Comparison of ENCODE assay signal across 7 cellular contexts in genomic region chr4:67524140-67524539, GRCh38. TPM values are rescaled to one million over a fixed set of nuclear protein-coding genes. Genes with fewer than 3 reads are reported as not detected.
DNase-seq lines count a peak whose midpoint lies in the region; ATAC-seq and TF ChIP-seq lines count a peak whose summit lies in the region.
"Not testable (repeated sequence)": the region's sequence is repeated elsewhere in the genome, so short reads cannot be mapped to it uniquely, and the experiment has no call there.

No MANE protein-coding gene starts in this region.

- not testable (repeated sequence) for H3K9me3 ChIP-seq in CD4-positive, CD25-positive, alpha-beta regulatory T cell (ENCODE audit: control insufficient read depth in 2 of 2, low read length in 2 of 2)

- peak overlapping the region; percentile 43 to 83 (median 80) for H3K27ac Mint-ChIP-seq in CD4-positive, CD25-positive, alpha-beta regulatory T cell
- peak overlapping the region; percentile 81 for H3K27ac Mint-ChIP-seq in T-helper 1 cell treated with Interleukin-12 subunit alpha and Interleukin-12 subunit beta and Interleukin-4 antibody, amounts not matched to agents 30 μg/mL and 1 μg/mL, for 36 hours
- H3K27ac Mint-ChIP-seq in activated CD4-positive, alpha-beta memory T cell treated with anti-CD3 and anti-CD28 coated beads, Interleukin-2, amount 10 ng/mL, durations not matched to agents 7 days and 5 days: peak overlapping the region; percentile 97
- peak overlapping the region; percentile 86 for H3K27ac Mint-ChIP-seq in activated T-helper 17 cell treated with anti-CD3 and anti-CD28 coated beads, Interleukin-2, amount 50 U/mL, for 72 hours
- H3K27ac Mint-ChIP-seq in activated naive CD8-positive, alpha-beta T cell treated with anti-CD3 and anti-CD28 coated beads for 36 hours: peak overlapping the region; percentile 46
- peak overlapping the region; percentile 76 to 77 for H3K27ac Mint-ChIP-seq in effector memory CD8-positive, alpha-beta T cell
- H3K27ac Mint-ChIP-seq in natural killer cell: peak overlapping the region; percentile 70 to 87

- intact Hi-C loops in natural killer cell (cut with micrococcal nuclease): not testable (repeated sequence)

- CTCF ChIA-PET in activated CD4-positive, alpha-beta memory T cell treated with anti-CD3 and anti-CD28 coated beads, Interleukin-2, amount 10 ng/mL, durations not matched to agents 7 days and 5 days (lab: Charles Lee): interaction anchor here (1.3 kb wide), 1 partner anchor 19 kb away, joined by 4 read pairs; no protein-coding TSS in a partner anchor

- TF ChIP-seq CTCF in natural killer cell (IDR thresholded peaks at IDR 0.05): not testable (repeated sequence)

- H3K36me3 ChIP-seq in CD4-positive, CD25-positive, alpha-beta regulatory T cell (ENCODE audit: control insufficient read depth, insufficient read depth, low read length): peaks cover 26% of the 10 kb centered on the region

- H3K9me3 Mint-ChIP-seq in CD4-positive, CD25-positive, alpha-beta regulatory T cell; T-helper 1 cell treated with Interleukin-12 subunit alpha and Interleukin-12 subunit beta and Interleukin-4 antibody, amounts not matched to agents 30 μg/mL and 1 μg/mL, for 36 hours; activated CD4-positive, alpha-beta memory T cell treated with anti-CD3 and anti-CD28 coated beads, Interleukin-2, amount 10 ng/mL, durations not matched to agents 7 days and 5 days; activated T-helper 17 cell treated with anti-CD3 and anti-CD28 coated beads, Interleukin-2, amount 50 U/mL, for 72 hours; effector memory CD8-positive, alpha-beta T cell; natural killer cell: not testable (repeated sequence)
- peaks cover 12% of the 10 kb centered on the region for H3K9me3 Mint-ChIP-seq in activated naive CD8-positive, alpha-beta T cell treated with anti-CD3 and anti-CD28 coated beads for 36 hours

- not testable (repeated sequence) for H3K27me3 ChIP-seq in CD4-positive, CD25-positive, alpha-beta regulatory T cell (ENCODE audit: control insufficient read depth, insufficient read depth, low read length)

- POLR2A ChIA-PET in activated CD4-positive, alpha-beta memory T cell treated with anti-CD3 and anti-CD28 coated beads, Interleukin-2, amount 10 ng/mL, durations not matched to agents 7 days and 5 days (lab: Charles Lee): interaction anchor here (1.0 to 3.1 kb wide), 3 partner anchors 21 to 177 kb away, joined by 3 to 12 read pairs (median 5); partner anchors contain the start of genes CENPC and UBA6

- peaks cover 48% of the 10 kb centered on the region for H3K36me3 Mint-ChIP-seq in CD4-positive, CD25-positive, alpha-beta regulatory T cell
- H3K36me3 Mint-ChIP-seq in T-helper 1 cell treated with Interleukin-12 subunit alpha and Interleukin-12 subunit beta and Interleukin-4 antibody, amounts not matched to agents 30 μg/mL and 1 μg/mL, for 36 hours (ENCODE audit: low read depth): peaks cover 50% of the 10 kb centered on the region
- H3K36me3 Mint-ChIP-seq in activated CD4-positive, alpha-beta memory T cell treated with anti-CD3 and anti-CD28 coated beads, Interleukin-2, amount 10 ng/mL, durations not matched to agents 7 days and 5 days (ENCODE audit: low read depth): peaks cover 81% of the 10 kb centered on the region
- H3K36me3 Mint-ChIP-seq in activated T-helper 17 cell treated with anti-CD3 and anti-CD28 coated beads, Interleukin-2, amount 50 U/mL, for 72 hours (ENCODE audit: low read depth): peaks cover 91% of the 10 kb centered on the region
- peaks cover 62% of the 10 kb centered on the region for H3K36me3 Mint-ChIP-seq in activated naive CD8-positive, alpha-beta T cell treated with anti-CD3 and anti-CD28 coated beads for 36 hours
- peaks cover 63% of the 10 kb centered on the region for H3K36me3 Mint-ChIP-seq in effector memory CD8-positive, alpha-beta T cell (ENCODE audit: insufficient read depth)
- peaks cover 14% of the 10 kb centered on the region for H3K36me3 Mint-ChIP-seq in natural killer cell

- peak in 1 of 3 donors; percentile 24 for DNase-seq in CD4-positive, CD25-positive, alpha-beta regulatory T cell
- DNase-seq in activated CD4-positive, alpha-beta memory T cell treated with anti-CD3 and anti-CD28 coated beads, Interleukin-2, amount 10 ng/mL, durations not matched to agents 7 days and 5 days; activated naive CD8-positive, alpha-beta T cell treated with anti-CD3 and anti-CD28 coated beads for 36 hours; effector memory CD8-positive, alpha-beta T cell; natural killer cell: not testable (repeated sequence)

- H3K4me1 ChIP-seq in CD4-positive, CD25-positive, alpha-beta regulatory T cell (ENCODE audit: control insufficient read depth, insufficient read depth, low read length, poor library complexity, severe bottlenecking): peaks cover 20% of the 10 kb centered on the region

- not testable (repeated sequence) for H3K27me3 Mint-ChIP-seq in CD4-positive, CD25-positive, alpha-beta regulatory T cell; T-helper 1 cell treated with Interleukin-12 subunit alpha and Interleukin-12 subunit beta and Interleukin-4 antibody, amounts not matched to agents 30 μg/mL and 1 μg/mL, for 36 hours (ENCODE audit: low read depth); activated CD4-positive, alpha-beta memory T cell treated with anti-CD3 and anti-CD28 coated beads, Interleukin-2, amount 10 ng/mL, durations not matched to agents 7 days and 5 days; activated T-helper 17 cell treated with anti-CD3 and anti-CD28 coated beads, Interleukin-2, amount 50 U/mL, for 72 hours; activated naive CD8-positive, alpha-beta T cell treated with anti-CD3 and anti-CD28 coated beads for 36 hours; effector memory CD8-positive, alpha-beta T cell; natural killer cell (ENCODE audit: low read depth in 2 of 2)

- H3K4me3 ChIP-seq in CD4-positive, CD25-positive, alpha-beta regulatory T cell (ENCODE audit: low read depth, low read length): not testable (repeated sequence)

- H3K4me1 Mint-ChIP-seq in CD4-positive, CD25-positive, alpha-beta regulatory T cell: peaks cover 70 to 83% (median 71%) of the 10 kb centered on the region in 4 donors
- H3K4me1 Mint-ChIP-seq in T-helper 1 cell treated with Interleukin-12 subunit alpha and Interleukin-12 subunit beta and Interleukin-4 antibody, amounts not matched to agents 30 μg/mL and 1 μg/mL, for 36 hours (ENCODE audit: low read depth): peaks cover 51% of the 10 kb centered on the region
- H3K4me1 Mint-ChIP-seq in activated CD4-positive, alpha-beta memory T cell treated with anti-CD3 and anti-CD28 coated beads, Interleukin-2, amount 10 ng/mL, durations not matched to agents 7 days and 5 days: peaks cover 57% of the 10 kb centered on the region
- peaks cover 57% of the 10 kb centered on the region for H3K4me1 Mint-ChIP-seq in activated T-helper 17 cell treated with anti-CD3 and anti-CD28 coated beads, Interleukin-2, amount 50 U/mL, for 72 hours
- H3K4me1 Mint-ChIP-seq in activated naive CD8-positive, alpha-beta T cell treated with anti-CD3 and anti-CD28 coated beads for 36 hours: peaks cover 66% of the 10 kb centered on the region
- H3K4me1 Mint-ChIP-seq in effector memory CD8-positive, alpha-beta T cell (ENCODE audit: low read depth in 2 of 2): peaks cover 56 to 71% of the 10 kb centered on the region in 2 donors
- peaks cover 69 to 77% of the 10 kb centered on the region in 2 donors for H3K4me1 Mint-ChIP-seq in natural killer cell

- H3K27ac ChIP-seq in CD4-positive, CD25-positive, alpha-beta regulatory T cell (ENCODE audit: insufficient read depth, low read length, poor library complexity, severe bottlenecking): peak overlapping the region; percentile 42

- not testable (repeated sequence) for ATAC-seq in CD4-positive, CD25-positive, alpha-beta regulatory T cell (ENCODE audit: low read depth in 2 of 2); activated T-helper 17 cell treated with anti-CD3 and anti-CD28 coated beads, Interleukin-2, amount 50 U/mL, for 72 hours (replicated peaks); effector memory CD8-positive, alpha-beta T cell (replicated peaks); natural killer cell

- peak overlapping the region; percentile 9 to 78 (median 24) for H3K4me3 Mint-ChIP-seq in CD4-positive, CD25-positive, alpha-beta regulatory T cell
- peak overlapping the region; percentile 11 for H3K4me3 Mint-ChIP-seq in T-helper 1 cell treated with Interleukin-12 subunit alpha and Interleukin-12 subunit beta and Interleukin-4 antibody, amounts not matched to agents 30 μg/mL and 1 μg/mL, for 36 hours
- H3K4me3 Mint-ChIP-seq in activated CD4-positive, alpha-beta memory T cell treated with anti-CD3 and anti-CD28 coated beads, Interleukin-2, amount 10 ng/mL, durations not matched to agents 7 days and 5 days: peak overlapping the region; percentile 34
- peak overlapping the region; percentile 63 for H3K4me3 Mint-ChIP-seq in activated T-helper 17 cell treated with anti-CD3 and anti-CD28 coated beads, Interleukin-2, amount 50 U/mL, for 72 hours
- H3K4me3 Mint-ChIP-seq in activated naive CD8-positive, alpha-beta T cell treated with anti-CD3 and anti-CD28 coated beads for 36 hours; natural killer cell: not testable (repeated sequence)
- H3K4me3 Mint-ChIP-seq in effector memory CD8-positive, alpha-beta T cell: peak overlapping the region; percentile 34 to 47

RNA-seq across cellular contexts. Expression of gene CENPC, which starts 21.2 kb away (rescaled TPM):
- total RNA-seq in CD4-positive, CD25-positive, alpha-beta regulatory T cell: 90.8 TPM
- 10 to 100 TPM; 17.0 to 19.0 (median 18.4) TPM for polyA plus RNA-seq in CD4-positive, CD25-positive, alpha-beta regulatory T cell
- total RNA-seq in activated CD4-positive, alpha-beta memory T cell treated with anti-CD3 and anti-CD28 coated beads, Interleukin-2, amount 10 ng/mL, durations not matched to agents 7 days and 5 days: 10 to 100 TPM; 36.4 to 36.7 TPM
- 10 to 100 TPM; 30.9 to 64.9 TPM for total RNA-seq in activated T-helper 17 cell treated with anti-CD3 and anti-CD28 coated beads, Interleukin-2, amount 50 U/mL, for 72 hours
- total RNA-seq in activated naive CD8-positive, alpha-beta T cell treated with anti-CD3 and anti-CD28 coated beads for 36 hours: 10 to 100 TPM; 23.5 to 24.3 TPM
- 10 to 100 TPM; 78.6 to 93.6 (median 91.1) TPM for total RNA-seq in natural killer cell

RNA-seq across cellular contexts. Expression of gene STAP1, which starts 34.4 kb away (rescaled TPM):
- 0.99 TPM for total RNA-seq in CD4-positive, CD25-positive, alpha-beta regulatory T cell
- polyA plus RNA-seq in CD4-positive, CD25-positive, alpha-beta regulatory T cell: 1 to 10 TPM; 1.1 to 2.9 (median 1.5) TPM
- total RNA-seq in activated CD4-positive, alpha-beta memory T cell treated with anti-CD3 and anti-CD28 coated beads, Interleukin-2, amount 10 ng/mL, durations not matched to agents 7 days and 5 days: 10 to 100 TPM; 29.5 to 30.9 TPM
- 1 to 10 TPM; 2.6 to 2.7 TPM for total RNA-seq in activated T-helper 17 cell treated with anti-CD3 and anti-CD28 coated beads, Interleukin-2, amount 50 U/mL, for 72 hours
- 1 to 10 TPM; 6.3 to 7.4 TPM for total RNA-seq in activated naive CD8-positive, alpha-beta T cell treated with anti-CD3 and anti-CD28 coated beads for 36 hours
- total RNA-seq in natural killer cell: 10 to 100 TPM; 11.3 to 11.4 (median 11.4) TPM

Comparison
In these comparisons a context has a peak if more than half of its experiments do, and no peak if none do; other contexts are left out.
1. H3K27ac Mint-ChIP-seq: peak in every context shown above with its lines; median percentile 97 in activated CD4-positive, alpha-beta memory T cell treated with anti-CD3 and anti-CD28 coated beads, Interleukin-2, amount 10 ng/mL, durations not matched to agents 7 days and 5 days; 86 in activated T-helper 17 cell treated with anti-CD3 and anti-CD28 coated beads, Interleukin-2, amount 50 U/mL, for 72 hours; 81 in T-helper 1 cell treated with Interleukin-12 subunit alpha and Interleukin-12 subunit beta and Interleukin-4 antibody, amounts not matched to agents 30 μg/mL and 1 μg/mL, for 36 hours; 80 in CD4-positive, CD25-positive, alpha-beta regulatory T cell; 78 in natural killer cell; 76 in effector memory CD8-positive, alpha-beta T cell; 46 in activated naive CD8-positive, alpha-beta T cell treated with anti-CD3 and anti-CD28 coated beads for 36 hours.